In genomic region chr17:77209330-77209748, GRCh38 we compare ENCODE assay signal across 14 cellular contexts.
DNase-seq lines count a peak whose midpoint lies in the region; ATAC-seq and TF ChIP-seq lines count a peak whose summit lies in the region.
"Had no signal": no experiment of that assay in that cellular context is flagged by ENCODE, and none has a peak within 500 bp of the region (broad histone marks: within the 10 kb centered on the region; RNA-seq: fewer than 3 reads in every experiment).

No MANE protein-coding gene starts in this region.

- H3K36me3 ChIP-seq in heart right ventricle: peaks cover 0 to 100% (median 87%) of the 10 kb centered on the region in 9 donors
- peaks cover 97% of the 10 kb centered on the region for H3K36me3 ChIP-seq in OCI-LY7 (ENCODE audit: insufficient read depth, low read length)

- H3K27ac ChIP-seq in heart right ventricle (peak overlapping the region in 8 of 10 donors; percentile 12 to 77 (median 62)), OCI-LY7 (ENCODE audit: low read depth, low read length, poor library complexity, severe bottlenecking) (no peak overlapping the region)
- H3K27ac ChIP-seq: PC-9 had no signal

- H3K4me1 Mint-ChIP-seq in WTC11 (peaks cover 5% of the 10 kb centered on the region; the same call in 1 of the 2 replicates), osteocyte (ENCODE audit: unreplicated experiment) (peaks cover 20% of the 10 kb centered on the region)
- H3K4me1 Mint-ChIP-seq in activated CD8-positive, alpha-beta memory T cell treated with anti-CD3 and anti-CD28 coated beads, Interleukin-2, amount 10 ng/mL, durations not matched to agents 7 days and 5 days: peaks cover 1% of the 10 kb centered on the region

- no TSS peak for BruUV-seq in OCI-LY7 (replicated peaks; lab: Mats Ljungman, UMichigan)

- H3K27me3 ChIP-seq in heart right ventricle: no peaks in the 10 kb centered on the region

- WGBS in heart right ventricle, 2 donors: 64 to 72% methylated on average over 13 of the region's 13 CpGs

- H3K27me3 Mint-ChIP-seq in WTC11 (ENCODE audit: low read depth): no peaks in the 10 kb centered on the region
- H3K27me3 Mint-ChIP-seq in osteocyte (ENCODE audit: unreplicated experiment): no peaks in the 10 kb centered on the region
- no peaks in the 10 kb centered on the region for H3K27me3 Mint-ChIP-seq in activated CD8-positive, alpha-beta memory T cell treated with anti-CD3 and anti-CD28 coated beads, Interleukin-2, amount 10 ng/mL, durations not matched to agents 7 days and 5 days
- H3K27me3 Mint-ChIP-seq: type B pancreatic cell had no signal

- ATAC-seq in heart right ventricle (peak in 4 of 8 donors; percentile 23 to 52 (median 40)), WTC11 (no peak), GM18502 (IDR thresholded peaks at IDR 0.05; ENCODE audit: poor library complexity, unreplicated experiment) (no peak)
- no peak for ATAC-seq in activated CD8-positive, alpha-beta memory T cell treated with anti-CD3 and anti-CD28 coated beads, Interleukin-2, amount 10 ng/mL, durations not matched to agents 7 days and 5 days
- ATAC-seq: left colon, natural killer cell had no signal

- no peak overlapping the region for H2AFZ ChIP-seq in OCI-LY7 (ENCODE audit: low read length)
- H2AFZ ChIP-seq: PC-9 had no signal

- intact Hi-C loops in heart right ventricle (cut with DNase I): loop anchor here in 8 of 10 donors (2.0 to 10.0 kb wide), 6 partner anchors 62 to 115 kb away; partner anchors contain the start of gene SEC14L1 (in 3 of the 8)
- intact Hi-C loops in cardiac septum (cut with DNase I): loop anchor here (2.0 kb wide), 1 partner anchor 113 kb away; no protein-coding TSS in a partner anchor
- intact Hi-C loops in OCI-LY7 (cut with micrococcal nuclease; ENCODE audit: unreplicated experiment): no loop called here

- H3K4me1 ChIP-seq in heart right ventricle (peaks cover 13 to 95% (median 72%) of the 10 kb centered on the region in 9 donors), OCI-LY7 (ENCODE audit: insufficient read depth, low read length, poor library complexity, severe bottlenecking) (peaks cover 51% of the 10 kb centered on the region)

- CTCF ChIA-PET in WTC11 (lab: Charles Lee) (interaction anchor here (0.7 kb wide), 1 partner anchor 153 kb away, joined by 3 read pairs; no protein-coding TSS in a partner anchor), OCI-LY7 (lab: Charles Lee; ENCODE audit: unreplicated experiment) (no interaction called here)
- CTCF ChIA-PET in activated CD8-positive, alpha-beta memory T cell treated with anti-CD3 and anti-CD28 coated beads, Interleukin-2, amount 10 ng/mL, durations not matched to agents 7 days and 5 days (lab: Charles Lee): interaction anchor here (0.8 to 1.8 kb wide), 2 partner anchors 38 to 153 kb away, joined by 3 to 6 read pairs; no protein-coding TSS in a partner anchor

- H4K20me1 ChIP-seq in OCI-LY7 (ENCODE audit: insufficient read depth, low read length): no peaks in the 10 kb centered on the region; the same call in 1 of the 2 replicates

- H3K9me3 ChIP-seq in heart right ventricle (no peaks in the 10 kb centered on the region), OCI-LY7 (ENCODE audit: low read length) (no peaks in the 10 kb centered on the region)

- H3K36me3 Mint-ChIP-seq in WTC11: peaks cover 67% of the 10 kb centered on the region
- peaks cover 64% of the 10 kb centered on the region for H3K36me3 Mint-ChIP-seq in osteocyte (ENCODE audit: unreplicated experiment)
- peaks cover 46% of the 10 kb centered on the region for H3K36me3 Mint-ChIP-seq in activated CD8-positive, alpha-beta memory T cell treated with anti-CD3 and anti-CD28 coated beads, Interleukin-2, amount 10 ng/mL, durations not matched to agents 7 days and 5 days

- POLR2A ChIA-PET in WTC11 (lab: Charles Lee) (no interaction called here), OCI-LY7 (lab: Charles Lee) (interaction anchor here (0.6 kb wide), 1 partner anchor 505 kb away, joined by 3 read pairs; no protein-coding TSS in a partner anchor)

- H3K4me2 ChIP-seq in OCI-LY7 (ENCODE audit: low read length): no peak overlapping the region
- H3K4me2 ChIP-seq: PC-9 had no signal

- H3K4me3 ChIP-seq in heart right ventricle: no peak overlapping the region
- no peak overlapping the region for H3K4me3 ChIP-seq in OCI-LY7 (ENCODE audit: low read depth, low read length, poor library complexity, severe bottlenecking)
- H3K4me3 ChIP-seq: PC-9 had no signal

- peak overlapping the region; percentile 70; the same call in 1 of the 2 replicates for H3K27ac Mint-ChIP-seq in WTC11
- H3K27ac Mint-ChIP-seq in osteocyte (ENCODE audit: unreplicated experiment): peak overlapping the region; percentile 82
- H3K27ac Mint-ChIP-seq in activated CD8-positive, alpha-beta memory T cell treated with anti-CD3 and anti-CD28 coated beads, Interleukin-2, amount 10 ng/mL, durations not matched to agents 7 days and 5 days: no peak overlapping the region

- H3K79me2 ChIP-seq in OCI-LY7 (ENCODE audit: insufficient read depth, low read depth, low read length): peaks cover 4% of the 10 kb centered on the region; the same call in 1 of the 2 replicates

- no peaks in the 10 kb centered on the region for H3K9me3 Mint-ChIP-seq in WTC11
- no peaks in the 10 kb centered on the region for H3K9me3 Mint-ChIP-seq in osteocyte (ENCODE audit: unreplicated experiment)
- H3K9me3 Mint-ChIP-seq in activated CD8-positive, alpha-beta memory T cell treated with anti-CD3 and anti-CD28 coated beads, Interleukin-2, amount 10 ng/mL, durations not matched to agents 7 days and 5 days (ENCODE audit: low read depth): no peaks in the 10 kb centered on the region
- H3K9me3 Mint-ChIP-seq: natural killer cell, type B pancreatic cell had no signal

- H3K4me3 Mint-ChIP-seq in WTC11 (no peak overlapping the region), osteocyte (ENCODE audit: unreplicated experiment) (no peak overlapping the region)
- H3K4me3 Mint-ChIP-seq in activated CD8-positive, alpha-beta memory T cell treated with anti-CD3 and anti-CD28 coated beads, Interleukin-2, amount 10 ng/mL, durations not matched to agents 7 days and 5 days: no peak overlapping the region
- H3K4me3 Mint-ChIP-seq: natural killer cell, type B pancreatic cell had no signal

- no peaks in the 10 kb centered on the region for H3K9me2 ChIP-seq in OCI-LY7 (ENCODE audit: insufficient read depth, low read length)

- TF ChIP-seq CTCF in heart right ventricle (IDR thresholded peaks at IDR 0.05): no peak
- TF ChIP-seq CTCF in WTC11 (IDR thresholded peaks at IDR 0.05): no peak
- TF ChIP-seq CTCF in osteocyte (IDR thresholded peaks at IDR 0.05): no peak
- TF ChIP-seq CTCF in OCI-LY7 (conservative IDR thresholded peaks at IDR 0.05; ENCODE audit: low read length): no peak

- no peak for DNase-seq in heart right ventricle
- no peak for DNase-seq in cardiac septum (ENCODE audit: low spot score)
- peak; percentile 5 for DNase-seq in WTC11 (ENCODE audit: low spot score)
- DNase-seq in osteocyte (ENCODE audit: extremely low spot score, unreplicated experiment): no peak
- no peak for DNase-seq in OCI-LY7 (ENCODE audit: low spot score)
- no peak for DNase-seq in activated CD4-positive, alpha-beta T cell treated with anti-CD3 and anti-CD28 coated beads, Interleukin-2, amount 50 U/mL, for 48 hours
- DNase-seq in activated CD8-positive, alpha-beta memory T cell treated with anti-CD3 and anti-CD28 coated beads, Interleukin-2, amount 10 ng/mL, durations not matched to agents 7 days and 5 days: no peak
- DNase-seq: left colon, natural killer cell, NCI-H1694, PC-9, T-helper 1 cell had no signal

TF ChIP-seq in WTC11, 78 proteins besides CTCF, POLR2A, EP300 and RAD21:
- TF ChIP-seq ERG (CRISPR knock-in tag; IDR thresholded peaks at IDR 0.05): no peak
TF ChIP-seq in WTC11: peak in this region for 0.
